Comparison of ENCODE assay signal across 9 cellular contexts in genomic region chr13:99969368-99969933, GRCh38. TPM values are rescaled to one million over a fixed set of nuclear protein-coding genes. Genes with fewer than 3 reads are reported as not detected.
A peak's percentile ranks its signal among the peaks of the same experiment; 100 is the strongest.
DNase-seq lines count a peak whose midpoint lies in the region; ATAC-seq, FAIRE-seq and TF ChIP-seq lines count a peak whose summit lies in the region.
"Had no signal": no experiment of that assay in that cellular context is flagged by ENCODE, and none has a peak within 500 bp of the region (broad histone marks: within the 10 kb centered on the region; RNA-seq: fewer than 3 reads in every experiment).

No MANE protein-coding gene starts in this region.

- H4K20me1 ChIP-seq in HCT116 (ENCODE audit: insufficient read depth): no peaks in the 10 kb centered on the region
- H4K20me1 ChIP-seq in astrocyte (ENCODE audit: insufficient read depth, low read length): no peaks in the 10 kb centered on the region

- no peak for FAIRE-seq in astrocyte (lab: Jason Lieb, UNC)

- intact Hi-C loops in HCT116 (cut with micrococcal nuclease): loop anchor here (5.0 kb wide), 2 partner anchors 312 to 543 kb away; no protein-coding TSS in a partner anchor

- peaks cover 22% of the 10 kb centered on the region for H3K9me3 Mint-ChIP-seq in astrocyte (ENCODE audit: unreplicated experiment)

- H2AFZ ChIP-seq in HCT116 (ENCODE audit: low read depth, low read length, poor library complexity, severe bottlenecking): no peak overlapping the region
- H2AFZ ChIP-seq in astrocyte (ENCODE audit: low read depth, low read length): peak overlapping the region; percentile 55
- no peak overlapping the region for H2AFZ ChIP-seq in mesenchymal stem cell (ENCODE audit: low read depth, low read length)

- POLR2A ChIA-PET in HCT116 (lab: Charles Lee): interaction anchor here (3.0 kb wide), 1 partner anchor 11 kb away, joined by 21 read pairs; the partner anchor contains the start of gene ZIC2

- peaks cover 51% of the 10 kb centered on the region for H3K79me2 ChIP-seq in HCT116 (ENCODE audit: insufficient read depth, low read length)
- H3K79me2 ChIP-seq in astrocyte (ENCODE audit: insufficient read depth, low read length): peaks cover 32% of the 10 kb centered on the region

- H3K27me3 Mint-ChIP-seq in astrocyte (ENCODE audit: low read depth, unreplicated experiment): peaks cover 65% of the 10 kb centered on the region

- peak overlapping the region; percentile 23 for H2AK5ac ChIP-seq in mesenchymal stem cell (ENCODE audit: low read length, severe bottlenecking)

- no peak for TF ChIP-seq POLR2A in HCT116 (IDR thresholded peaks at IDR 0.05; ENCODE audit: borderline replicate concordance, extremely low read depth, insufficient read depth, insufficient read length)

- H2BK12ac ChIP-seq in mesenchymal stem cell (ENCODE audit: low read length in 2 of 2): no peak overlapping the region

- no peaks in the 10 kb centered on the region for H3K9me2 ChIP-seq in HCT116 (ENCODE audit: insufficient read depth)

- no peak overlapping the region for H3K14ac ChIP-seq in mesenchymal stem cell (ENCODE audit: low read length in 2 of 2)

- ATAC-seq in HCT116 (no peak), HG02798 (IDR thresholded peaks at IDR 0.05; ENCODE audit: poor library complexity, unreplicated experiment) (no peak), GM19324 (IDR thresholded peaks at IDR 0.05; ENCODE audit: low FRiP score, unreplicated experiment) (no peak)

- H2BK5ac ChIP-seq in mesenchymal stem cell (ENCODE audit: low read depth, low read length, poor library complexity, severe bottlenecking): peak overlapping the region; percentile 2

- CTCF ChIA-PET in HCT116 (lab: Charles Lee): interaction anchor here (0.8 kb wide), 1 partner anchor 11 kb away, joined by 3 read pairs; no protein-coding TSS in a partner anchor

- TF ChIP-seq CTCF in 22Rv1 (IDR thresholded peaks at IDR 0.05) (no peak), HCT116 (IDR thresholded peaks at IDR 0.05 in 2 of 3, conservative IDR thresholded peaks at IDR 0.05 in 1 of 3; ENCODE audit: borderline replicate concordance in 1 of 3, insufficient read depth in 1 of 3, low read depth in 2 of 3, low read length in 2 of 3) (no peak), astrocyte (IDR thresholded peaks at IDR 0.05; ENCODE audit: insufficient read depth, low read depth, low read length) (no peak)

- peaks cover 8% of the 10 kb centered on the region for H3K79me1 ChIP-seq in mesenchymal stem cell (replicated peaks; ENCODE audit: low read length, poor library complexity, severe bottlenecking)

- WGBS in mesenchymal stem cell: 3% methylated on average over 50 of the region's 60 CpGs

- H4K91ac ChIP-seq in mesenchymal stem cell (ENCODE audit: low read length): no peak overlapping the region

- H3K4me3 Mint-ChIP-seq in astrocyte (ENCODE audit: unreplicated experiment): peak overlapping the region; percentile 64

- H3K27ac Mint-ChIP-seq in astrocyte (ENCODE audit: unreplicated experiment): peak overlapping the region; percentile 97

- H3K4me3 ChIP-seq in HCT116 (replicated peaks in 1 of 2; ENCODE audit: low read depth in 1 of 2, low read length in 2 of 2): peak overlapping the region; percentile 79 to 82
- peak overlapping the region; percentile 47 for H3K4me3 ChIP-seq in astrocyte (ENCODE audit: insufficient read depth, low read depth, low read length)
- H3K4me3 ChIP-seq in mesenchymal stem cell (ENCODE audit: insufficient read depth in 1 of 2, low read depth in 1 of 2, low read length in 2 of 2): peak overlapping the region in 1 of 2 experiments; percentile 81

- no peak overlapping the region for H4K8ac ChIP-seq in mesenchymal stem cell (ENCODE audit: low read length)

- no peak for TF ChIP-seq RAD21 in HCT116 (IDR thresholded peaks at IDR 0.05; ENCODE audit: low read depth)

- no peak for DNase-seq in HCT116 (ENCODE audit: low read depth, low spot score)
- no peak for DNase-seq in astrocyte (ENCODE audit: low read depth)
- no peak for DNase-seq in mesenchymal stem cell
- DNase-seq in NCI-H748 treated with DMSO at 0.1 percent for 48 hours (lab: John Stamatoyannopoulos, UW): no peak
- DNase-seq in hypothalamus (lab: John Stamatoyannopoulos, UW): no peak

- H3K36me3 Mint-ChIP-seq in astrocyte (ENCODE audit: low read depth, unreplicated experiment): peaks cover 3% of the 10 kb centered on the region

- H3K27ac ChIP-seq in 22Rv1 (peak overlapping the region; percentile 69), HCT116 (ENCODE audit: low read depth, low read length) (peak overlapping the region; percentile 97), astrocyte (ENCODE audit: low read depth, low read length) (peak overlapping the region; percentile 58), mesenchymal stem cell (ENCODE audit: low read length, poor library complexity, severe bottlenecking) (peak overlapping the region; percentile 82)

- H3K36me3 ChIP-seq in HCT116 (ENCODE audit: control insufficient read depth in 1 of 2, insufficient read depth in 2 of 2, low read length in 2 of 2): peaks cover 8 to 14% of the 10 kb centered on the region in 2 experiments; a peak in 2 of 4 replicates
- no peaks in the 10 kb centered on the region for H3K36me3 ChIP-seq in astrocyte (ENCODE audit: insufficient read depth, low read length)
- peaks cover 0 to 10% of the 10 kb centered on the region in 2 experiments for H3K36me3 ChIP-seq in mesenchymal stem cell (ENCODE audit: control insufficient read depth in 1 of 2, insufficient read depth in 2 of 2, low read depth in 1 of 2, low read length in 2 of 2)

- H3K27me3 ChIP-seq in HCT116 (ENCODE audit: insufficient read depth, low read length) (no peaks in the 10 kb centered on the region), astrocyte (ENCODE audit: insufficient read depth, low read length) (peaks cover 69% of the 10 kb centered on the region), mesenchymal stem cell (ENCODE audit: control insufficient read depth in 1 of 2, insufficient read depth in 1 of 2, low read length in 2 of 2) (peaks cover 0 to 87% of the 10 kb centered on the region in 2 experiments)

- H3K4ac ChIP-seq in mesenchymal stem cell (ENCODE audit: low read depth in 1 of 2, low read length in 2 of 2): no peak overlapping the region

- H3K18ac ChIP-seq in mesenchymal stem cell (ENCODE audit: low read depth in 1 of 2, low read length in 2 of 2): no peak overlapping the region

- H3K4me1 Mint-ChIP-seq in astrocyte (ENCODE audit: low read depth, unreplicated experiment): no peaks in the 10 kb centered on the region

- RAD21 ChIA-PET in HCT116 (lab: Charles Lee; ENCODE audit: low non-redundant PET in 1 of 2, low total read pairs in 2 of 2, uncharacterized antibody in 2 of 2, unreplicated experiment in 2 of 2): no interaction called here

- H3K4me2 ChIP-seq in HCT116 (ENCODE audit: low read length): peak overlapping the region; percentile 99
- H3K4me2 ChIP-seq in astrocyte (ENCODE audit: low read length): peak overlapping the region; percentile 80
- peak overlapping the region; percentile 91 for H3K4me2 ChIP-seq in mesenchymal stem cell (ENCODE audit: low read length, poor library complexity, severe bottlenecking)

- peaks cover 10 to 33% of the 10 kb centered on the region in 2 experiments for H3K4me1 ChIP-seq in HCT116 (ENCODE audit: control insufficient read depth in 1 of 2, insufficient read depth in 2 of 2, low read length in 2 of 2)
- H3K4me1 ChIP-seq in astrocyte (ENCODE audit: insufficient read depth, low read length): peaks cover 11% of the 10 kb centered on the region
- peaks cover 17% of the 10 kb centered on the region for H3K4me1 ChIP-seq in mesenchymal stem cell (ENCODE audit: control insufficient read depth, insufficient read depth, low read depth, low read length)

- H2BK120ac ChIP-seq in mesenchymal stem cell (ENCODE audit: low read depth, low read length): no peak overlapping the region

- H2BK15ac ChIP-seq in mesenchymal stem cell (ENCODE audit: low read depth, poor library complexity, severe bottlenecking): no peak overlapping the region

- no peaks in the 10 kb centered on the region for H3K9me3 ChIP-seq in HCT116 (ENCODE audit: control insufficient read depth in 1 of 2, insufficient read depth in 1 of 2, low read depth in 1 of 2, low read length in 2 of 2)
- H3K9me3 ChIP-seq in astrocyte (ENCODE audit: insufficient read depth, low read depth, low read length): peaks cover 4% of the 10 kb centered on the region
- H3K9me3 ChIP-seq in mesenchymal stem cell (ENCODE audit: control insufficient read depth, low read length): peaks cover 4% of the 10 kb centered on the region

- peak overlapping the region in 1 of 2 experiments; percentile 95 for H3K23ac ChIP-seq in mesenchymal stem cell (ENCODE audit: low read length in 2 of 2)

- H3K9ac ChIP-seq in HCT116 (ENCODE audit: low read length): peak overlapping the region; percentile 96
- H3K9ac ChIP-seq in astrocyte (ENCODE audit: low read length): peak overlapping the region; percentile 79
- H3K9ac ChIP-seq in mesenchymal stem cell (ENCODE audit: low read length): no peak overlapping the region

- BruUV-seq in HCT116 (replicated peaks; lab: Mats Ljungman, UMichigan): no TSS peak

TF ChIP-seq in HCT116, 20 proteins besides CTCF, POLR2A, EP300 and RAD21:
- TF ChIP-seq CBX3 (IDR thresholded peaks at IDR 0.05; ENCODE audit: low read depth) (no peak), SP1 (IDR thresholded peaks at IDR 0.05; ENCODE audit: low read depth) (no peak), EZH2phosphoT487 (IDR thresholded peaks at IDR 0.05; ENCODE audit: borderline replicate concordance) (no peak), JUND (IDR thresholded peaks at IDR 0.05) (no peak), ATF3 (IDR thresholded peaks at IDR 0.05) (no peak), ZFX (IDR thresholded peaks at IDR 0.05) (peak; percentile 25; the same call in 1 of the 2 replicates), ELF1 (IDR thresholded peaks at IDR 0.05; ENCODE audit: borderline replicate concordance, low read depth) (no peak)

RNA-seq across cellular contexts. Expression of gene ZIC5, which starts 2.1 kb away (rescaled TPM):
- total RNA-seq in HCT116 (2021; ENCODE audit: unreplicated experiment): 10.3 TPM
- 3.1 and 3.7 TPM in 2 replicates for polyA plus RNA-seq in HCT116 (2012)
- 0.17 and 0.27 TPM in 2 replicates for total RNA-seq in astrocyte
- polyA plus RNA-seq in mesenchymal stem cell (2013, experiment 1 of 2): not detected
- polyA plus RNA-seq in mesenchymal stem cell (2013, experiment 2 of 2): not detected
- total RNA-seq: activated naive CD4-positive, alpha-beta T cell treated with anti-CD3 and anti-CD28 coated beads, Interleukin-2, amount 50 U/mL, for 72 hours had no signal

RNA-seq across cellular contexts. Expression of gene ZIC2, which starts 12.1 kb away (rescaled TPM):
- total RNA-seq in HCT116 (2021; ENCODE audit: unreplicated experiment) (44.4 TPM), astrocyte (0.60 and 1.8 TPM in 2 replicates)
- 15.1 and 15.3 TPM in 2 replicates for polyA plus RNA-seq in HCT116 (2012)
- not detected for polyA plus RNA-seq in mesenchymal stem cell (2013, experiment 1 of 2)
- polyA plus RNA-seq in mesenchymal stem cell (2013, experiment 2 of 2): not detected

Comparison
In these comparisons a context has a peak if more than half of its experiments do, and no peak if none do; other contexts are left out.
1. RNA of gene ZIC2, which starts 12.1 kb away (total RNA-seq): 44.4 TPM in HCT116 (single experiment); 0.60 to 1.8 TPM in astrocyte; every median in the first group is over 10 times any median in the second.
2. Peak in every context shown above with its lines, with median percentiles within 50 percentile points of each other: H3K27ac ChIP-seq and H3K4me2 ChIP-seq.